ENCODE assay signal across 24 cellular contexts in genomic region chr5:16296946-16297345, GRCh38.
"Had no signal": no experiment of that assay in that cellular context is flagged by ENCODE, and none has a peak within 500 bp of the region (broad histone marks: within the 10 kb centered on the region; RNA-seq: fewer than 3 reads in every experiment).

No MANE protein-coding gene starts in this region.

- DNase-seq: stimulated activated CD4-positive, alpha-beta T cell treated with anti-CD3 and anti-CD28 coated beads, Interleukin-2, amount 100 ng/mL, for 48 hours; stimulated activated CD4-positive, alpha-beta T cell treated with anti-CD3 and anti-CD28 coated beads, Interleukin-4, amount 100 ng/mL, for 1 hour; stimulated activated CD4-positive, alpha-beta T cell treated with anti-CD3 and anti-CD28 coated beads, Interleukin-4, amount 100 ng/mL, for 24 hours; stimulated activated CD4-positive, alpha-beta T cell treated with anti-CD3 and anti-CD28 coated beads, Interleukin-4, amount 100 ng/mL, for 4 hours; stimulated activated CD8-positive, alpha-beta memory T cell treated with anti-CD3 and anti-CD28 coated beads, Interleukin-4, amount 100 ng/mL, for 48 hours; stimulated activated naive B cell treated with anti-CD40 and anti-IgM and Interleukin-4, amounts not matched to agents 10 μg/mL and 1 μg/mL and 100 μg/mL, for 72 hours; stimulated activated naive CD4-positive, alpha-beta T cell; stimulated activated naive CD4-positive, alpha-beta T cell treated with Interleukin-2 at 50 U/mL for 16 hours; stimulated activated naive CD8-positive, alpha-beta T cell treated with anti-CD3 and anti-CD28 coated beads, Interleukin-15, amount 100 ng/mL, for 72 hours; stimulated activated naive CD8-positive, alpha-beta T cell treated with anti-CD3 and anti-CD28 coated beads, Interleukin-15, Interleukin-2, amounts not matched to agents 100 U/mL and 50 U/mL, for 24 hours; stomach; substantia nigra; testis; thyroid gland; tibial artery; transverse colon; trophoblast cell; upper lobe of left lung; upper lobe of right lung; uterus had no signal

- H3K36me3 ChIP-seq: stomach, suprapubic skin, thoracic aorta, thyroid gland, tibial artery, tibial nerve, transverse colon, upper lobe of left lung, upper lobe of right lung, uterus, vagina had no signal

- H3K27ac ChIP-seq: stomach, suprapubic skin, testis, thoracic aorta, thyroid gland, tibial artery, tibial nerve, transverse colon, upper lobe of left lung, upper lobe of right lung, uterus, vagina had no signal

- H3K9me3 ChIP-seq: testis, thyroid gland, upper lobe of right lung, uterus, vagina had no signal

- H3K4me3 ChIP-seq: stomach, suprapubic skin, testis, thoracic aorta, thyroid gland, tibial artery, tibial nerve, transverse colon, upper lobe of left lung, upper lobe of right lung, uterus, vagina had no signal

- H3K4me1 ChIP-seq: stomach, suprapubic skin, testis, thyroid gland, tibial artery, tibial nerve, transverse colon, upper lobe of left lung, upper lobe of right lung, uterus, vagina had no signal
